In genomic region chr12:131919366-131920156, GRCh38 we compare ENCODE assay signal across 18 cellular contexts. TPM values are rescaled to one million over a fixed set of nuclear protein-coding genes. Genes with fewer than 3 reads are reported as not detected.
A peak's percentile ranks its signal among the peaks of the same experiment; 100 is the strongest.
DNase-seq lines count a peak whose midpoint lies in the region; ATAC-seq, FAIRE-seq and TF ChIP-seq lines count a peak whose summit lies in the region.
"Had no signal": no experiment of that assay in that cellular context is flagged by ENCODE, and none has a peak within 500 bp of the region (broad histone marks: within the 10 kb centered on the region; RNA-seq: fewer than 3 reads in every experiment).

No MANE protein-coding gene starts in this region.

- no peak overlapping the region for H3K4me3 ChIP-seq in A549
- no peak overlapping the region for H3K4me3 ChIP-seq in RWPE2 (ENCODE audit: severe bottlenecking)
- H3K4me3 ChIP-seq in HepG2 (replicated peaks in 1 of 3; ENCODE audit: insufficient read depth in 1 of 3, low read depth in 2 of 3, low read length in 3 of 3) = no peak overlapping the region
- H3K4me3 ChIP-seq: BLaER1 treated with 17β-estradiol and CSF1 and Interleukin-3, amounts not matched to agents 10 nM and 100 nM; GM23248; SJSA1 had no signal

- POLR2A ChIA-PET in A549 (lab: Yijun Ruan, JAX) (no interaction called here), HepG2 (lab: Yijun Ruan, JAX) (no interaction called here)

- no peak overlapping the region for H3K27ac Mint-ChIP-seq in stimulated activated naive B cell treated with anti-CD40 and anti-IgM and Interleukin-4, amounts not matched to agents 10 μg/mL and 1 μg/mL and 100 μg/mL, for 72 hours
- H3K27ac Mint-ChIP-seq: CD8-positive, alpha-beta memory T cell had no signal

- H3K4me3 Mint-ChIP-seq in stimulated activated naive B cell treated with anti-CD40 and anti-IgM and Interleukin-4, amounts not matched to agents 10 μg/mL and 1 μg/mL and 100 μg/mL, for 72 hours = no peak overlapping the region
- H3K4me3 Mint-ChIP-seq: CD8-positive, alpha-beta memory T cell had no signal

- H3K9ac ChIP-seq in HepG2 (ENCODE audit: insufficient read depth, low read depth, low read length) = no peak overlapping the region
- H3K9ac ChIP-seq: BLaER1 treated with 17β-estradiol and CSF1 and Interleukin-3, amounts not matched to agents 10 nM and 100 nM; GM23248 had no signal

- peak in 1 of 2 experiments; percentile 2; a peak in 3 of 6 replicates for ATAC-seq in A549
- 0 out of 3 replicates have a peak, but pooled peaks have one; percentile 7 for ATAC-seq in RWPE2 (ENCODE audit: low read depth)
- no peak; the same call in 1 of the 3 replicates for ATAC-seq in HepG2
- ATAC-seq in HG03378 (IDR thresholded peaks at IDR 0.05; ENCODE audit: unreplicated experiment) = no peak
- ATAC-seq in stimulated activated naive B cell treated with anti-CD40 and anti-IgM and Interleukin-4, amounts not matched to agents 10 μg/mL and 1 μg/mL and 100 μg/mL, for 72 hours (replicated peaks) = no peak
- no peak for ATAC-seq in HG03280 (IDR thresholded peaks at IDR 0.05; ENCODE audit: unreplicated experiment)

- H3K4me1 Mint-ChIP-seq in stimulated activated naive B cell treated with anti-CD40 and anti-IgM and Interleukin-4, amounts not matched to agents 10 μg/mL and 1 μg/mL and 100 μg/mL, for 72 hours = peaks cover 11 to 18% of the 10 kb centered on the region in 2 donors

- no peaks in the 10 kb centered on the region for H3K9me3 ChIP-seq in A549
- no peaks in the 10 kb centered on the region for H3K9me3 ChIP-seq in RWPE2 (ENCODE audit: severe bottlenecking)
- no peaks in the 10 kb centered on the region for H3K9me3 ChIP-seq in HepG2 (ENCODE audit: low read length)
- H3K9me3 ChIP-seq: BLaER1 treated with 17β-estradiol and CSF1 and Interleukin-3, amounts not matched to agents 10 nM and 100 nM; SJSA1 had no signal

- no peak overlapping the region for H3K27ac ChIP-seq in A549
- no peak overlapping the region for H3K27ac ChIP-seq in RWPE2 (ENCODE audit: poor library complexity, severe bottlenecking)
- H3K27ac ChIP-seq in HepG2 (ENCODE audit: extremely low read length, insufficient read depth, low read length) = no peak overlapping the region
- H3K27ac ChIP-seq: BLaER1 treated with 17β-estradiol and CSF1 and Interleukin-3, amounts not matched to agents 10 nM and 100 nM; GM23248; SJSA1 had no signal

- intact Hi-C loops in HepG2 (cut with micrococcal nuclease; ENCODE audit: unreplicated experiment) = loop anchor here (10.0 kb wide), 1 partner anchor 85 kb away; no protein-coding TSS in a partner anchor

- FAIRE-seq in A549 (lab: Jason Lieb, UNC) (no peak), HepG2 (lab: Jason Lieb, UNC) (no peak)
- FAIRE-seq: D721Med had no signal

- no TSS peak for BruUV-seq in HepG2 (replicated peaks; lab: Mats Ljungman, UMichigan)

- CTCF ChIA-PET in A549 (lab: Yijun Ruan, JAX) (interaction anchor here (0.6 to 1.2 kb wide), 2 partner anchors 18 to 68 kb away, joined by 4 to 5 read pairs; no protein-coding TSS in a partner anchor), HepG2 (lab: Yijun Ruan, JAX; ENCODE audit: low intra/inter-chr PET ratio, low total read pairs) (no interaction called here)

- TF ChIP-seq RAD21 in A549 (conservative IDR thresholded peaks at IDR 0.05 in 1 of 2, IDR thresholded peaks at IDR 0.05 in 1 of 2) = no peak
- TF ChIP-seq RAD21 in HepG2 (CRISPR knock-in tag; IDR thresholded peaks at IDR 0.05) = no peak

- no peaks in the 10 kb centered on the region for H3K9me3 Mint-ChIP-seq in stimulated activated naive B cell treated with anti-CD40 and anti-IgM and Interleukin-4, amounts not matched to agents 10 μg/mL and 1 μg/mL and 100 μg/mL, for 72 hours
- H3K9me3 Mint-ChIP-seq: CD8-positive, alpha-beta memory T cell had no signal

- TF ChIP-seq POLR2A in A549 (IDR thresholded peaks at IDR 0.05; ENCODE audit: low read length) (no peak), HepG2 (IDR thresholded peaks at IDR 0.05; ENCODE audit: insufficient read depth in 1 of 2, low read depth in 2 of 2, low read length in 2 of 2) (peak in 1 of 2 experiments; percentile 43; a peak in 1 of 4 replicates)

- no peaks in the 10 kb centered on the region for H4K20me1 ChIP-seq in HepG2 (ENCODE audit: insufficient read depth, low read length)

- no peak overlapping the region for H2AFZ ChIP-seq in HepG2 (ENCODE audit: low read length)
- H2AFZ ChIP-seq: GM23248 had no signal

- H3K27me3 Mint-ChIP-seq in stimulated activated naive B cell treated with anti-CD40 and anti-IgM and Interleukin-4, amounts not matched to agents 10 μg/mL and 1 μg/mL and 100 μg/mL, for 72 hours = no peaks in the 10 kb centered on the region
- H3K27me3 Mint-ChIP-seq: CD8-positive, alpha-beta memory T cell had no signal

- H3K4me1 ChIP-seq in A549 (no peaks in the 10 kb centered on the region), RWPE2 (ENCODE audit: insufficient read depth, poor library complexity, severe bottlenecking) (no peaks in the 10 kb centered on the region), HepG2 (ENCODE audit: insufficient read depth, low read length) (no peaks in the 10 kb centered on the region)
- H3K4me1 ChIP-seq: SJSA1 had no signal

- H3K27me3 ChIP-seq in RWPE2 (ENCODE audit: insufficient read depth, poor library complexity, severe bottlenecking) = no peaks in the 10 kb centered on the region
- no peaks in the 10 kb centered on the region for H3K27me3 ChIP-seq in HepG2 (ENCODE audit: control insufficient read depth in 1 of 2, insufficient read depth in 2 of 2, low read length in 2 of 2)
- H3K27me3 ChIP-seq: SJSA1 had no signal

- TF ChIP-seq EP300 in A549 (IDR thresholded peaks at IDR 0.05) = no peak
- TF ChIP-seq EP300 in HepG2 (IDR thresholded peaks at IDR 0.05; ENCODE audit: low read depth in 2 of 2, low read length in 2 of 2) = no peak
- TF ChIP-seq EP300 in HepG2 (CRISPR knock-in tag; IDR thresholded peaks at IDR 0.05; ENCODE audit: borderline replicate concordance) = no peak

- H3K36me3 ChIP-seq in RWPE2 (ENCODE audit: low read depth) (peaks cover 6% of the 10 kb centered on the region; the same call in 1 of the 2 replicates), HepG2 (replicated peaks in 1 of 2; ENCODE audit: control insufficient read depth in 1 of 2, insufficient read depth in 2 of 2, low read length in 2 of 2) (peaks cover 9 to 30% of the 10 kb centered on the region in 2 experiments; a peak in 4 of 5 replicates)

- H3K4me2 ChIP-seq in A549 (no peak overlapping the region), HepG2 (ENCODE audit: low read depth, low read length) (no peak overlapping the region)
- H3K4me2 ChIP-seq: BLaER1 treated with 17β-estradiol and CSF1 and Interleukin-3, amounts not matched to agents 10 nM and 100 nM had no signal

- no peak for TF ChIP-seq CTCF in A549 (IDR thresholded peaks at IDR 0.05)
- no peak for TF ChIP-seq CTCF in GM10266 (IDR thresholded peaks at IDR 0.05; ENCODE audit: control insufficient read depth, insufficient read depth, low read depth, missing control alignments)
- no peak for TF ChIP-seq CTCF in RWPE2 (IDR thresholded peaks at IDR 0.05; ENCODE audit: poor library complexity, severe bottlenecking)
- no peak for TF ChIP-seq CTCF in HepG2 (CRISPR knock-in tag; IDR thresholded peaks at IDR 0.05)

- WGBS in A549 (ENCODE audit: missing lambda C conversion rate) = 89% methylated on average over 29 of the region's 37 CpGs
- 63% methylated on average over 8 of the region's 37 CpGs for WGBS in HepG2 (ENCODE audit: low lambda C conversion rate)

- in situ Hi-C loops in HepG2 (cut with HindIII; ENCODE audit: extremely low pct_ligation_motif_present, low pct_unique_long_range_greater_than_20kb) = no loop called here

- no peaks in the 10 kb centered on the region for H3K79me2 ChIP-seq in HepG2 (ENCODE audit: insufficient read depth, low read length)

- DNase-seq in A549 (ENCODE audit: low read depth in 1 of 2, low spot score in 1 of 2) (no peak), GM10266 (ENCODE audit: extremely low spot score) (peak; percentile 27), RWPE2 (ENCODE audit: low spot score) (no peak), HepG2 (ENCODE audit: low spot score) (no peak), D341Med (ENCODE audit: low spot score) (no peak)
- no peak for DNase-seq in stimulated activated naive B cell treated with anti-CD40 and anti-IgM and Interleukin-4, amounts not matched to agents 10 μg/mL and 1 μg/mL and 100 μg/mL, for 72 hours
- DNase-seq: CD8-positive, alpha-beta memory T cell; DMS79; GM23248; NCI-H1417; NCI-H1930; NCI-H345; NCI-H524 treated with DMSO at 0.1 percent for 48 hours had no signal

- H3K36me3 Mint-ChIP-seq in stimulated activated naive B cell treated with anti-CD40 and anti-IgM and Interleukin-4, amounts not matched to agents 10 μg/mL and 1 μg/mL and 100 μg/mL, for 72 hours = peaks cover 11 to 19% of the 10 kb centered on the region in 2 donors

RNA-seq across cellular contexts. Expression of gene PUS1, which starts 9.5 kb away (rescaled TPM):
- polyA plus RNA-seq in A549 (2011; rRNA removed) (47.9 and 62.8 TPM in 2 replicates), A549 (2017; fragmentation: RNase III; extraction: RNeasy Plus Mini Kit Qiagen cat#74134 plus additional on column Dnase treatment) (50.3 to 55.0 TPM (median 51.1 TPM) in 3 replicates), HepG2 (2011; rRNA removed) (19.2 and 28.3 TPM in 2 replicates)
- polyA plus RNA-seq in A549 (2012; cell fraction: cytosol; rRNA removed) = 173 and 184 TPM in 2 replicates
- polyA plus RNA-seq in A549 (2012; cell fraction: nucleus; rRNA removed) = 253 and 289 TPM in 2 replicates
- 50.5 and 54.5 TPM in 2 replicates for polyA minus RNA-seq in A549 (2011; rRNA and poly(A)+ RNA removed)
- 23.5 and 24.7 TPM in 2 replicates for total RNA-seq in HepG2 (2016; rRNA removed; fragmentation: Illumina TruSeq; extraction: Trizol)
- total RNA-seq in HepG2 (2016; cell fraction: cytosol; rRNA removed; fragmentation: Illumina TruSeq; extraction: Trizol; ENCODE audit: low read depth) = 6.6 and 7.1 TPM in 2 replicates
- 21.9 and 25.6 TPM in 2 replicates for total RNA-seq in HepG2 (2016; cell fraction: insoluble cytoplasmic fraction; rRNA removed; fragmentation: Illumina TruSeq; extraction: Trizol)
- 11.7 and 15.8 TPM in 2 replicates for total RNA-seq in HepG2 (2016; cell fraction: membrane; rRNA removed; fragmentation: Illumina TruSeq; extraction: Trizol)
- 22.3 and 22.5 TPM in 2 replicates for total RNA-seq in HepG2 (2016; cell fraction: nucleus; rRNA removed; fragmentation: Illumina TruSeq; extraction: Trizol)
- 18.9 and 22.1 TPM in 2 replicates for polyA plus RNA-seq in HepG2 (2011; cell fraction: cytosol; rRNA removed)
- polyA plus RNA-seq in HepG2 (2011; cell fraction: nucleus; rRNA removed) = 51.5 and 61.7 TPM in 2 replicates
- 16.6 and 23.7 TPM in 2 replicates for polyA plus RNA-seq in HepG2 (2012)
- 6.6 and 8.0 TPM in 2 replicates for polyA plus RNA-seq in HepG2 (2016; cell fraction: cytosol; fragmentation: Illumina TruSeq; extraction: Trizol; ENCODE audit: low read depth)
- 37.8 and 38.4 TPM in 2 replicates for polyA plus RNA-seq in HepG2 (2016; cell fraction: insoluble cytoplasmic fraction; fragmentation: Illumina TruSeq; extraction: Trizol; ENCODE audit: low read depth)
- 14.2 and 18.7 TPM in 2 replicates for polyA plus RNA-seq in HepG2 (2016; cell fraction: membrane; fragmentation: Illumina TruSeq; extraction: Trizol; ENCODE audit: low read depth)
- 70.5 and 72.7 TPM in 2 replicates for polyA plus RNA-seq in HepG2 (2016; cell fraction: nucleus; fragmentation: Illumina TruSeq; extraction: Trizol; ENCODE audit: insufficient read depth, low read depth)
- 26.1 and 71.1 TPM in 2 replicates for polyA minus RNA-seq in HepG2 (2011; rRNA and poly(A)+ RNA removed; ENCODE audit: low replicate concordance)
- 10.4 and 12.3 TPM in 2 replicates for polyA minus RNA-seq in HepG2 (2011; cell fraction: cytosol; rRNA and poly(A)+ RNA removed)
- polyA minus RNA-seq in HepG2 (2011; cell fraction: nucleus; rRNA and poly(A)+ RNA removed) = 31.2 and 34.2 TPM in 2 replicates

RNA-seq across cellular contexts. Expression of gene ULK1, which starts 25.1 kb away (rescaled TPM):
- polyA plus RNA-seq in A549 (2011; rRNA removed) (15.1 and 18.4 TPM in 2 replicates), A549 (2017; fragmentation: RNase III; extraction: RNeasy Plus Mini Kit Qiagen cat#74134 plus additional on column Dnase treatment) (37.7 to 49.2 TPM (median 46.2 TPM) in 3 replicates), HepG2 (2011; rRNA removed) (10.1 and 13.9 TPM in 2 replicates)
- 43.7 and 65.4 TPM in 2 replicates for polyA plus RNA-seq in A549 (2012; cell fraction: cytosol; rRNA removed)
- polyA plus RNA-seq in A549 (2012; cell fraction: nucleus; rRNA removed) = 271 and 363 TPM in 2 replicates
- polyA minus RNA-seq in A549 (2011; rRNA and poly(A)+ RNA removed) = 13.4 and 13.5 TPM in 2 replicates
- 1.7 and 2.8 TPM in 2 replicates for total RNA-seq in HepG2 (2016; rRNA removed; fragmentation: Illumina TruSeq; extraction: Trizol)
- total RNA-seq in HepG2 (2016; cell fraction: cytosol; rRNA removed; fragmentation: Illumina TruSeq; extraction: Trizol; ENCODE audit: low read depth) = 1.9 and 2.4 TPM in 2 replicates
- total RNA-seq in HepG2 (2016; cell fraction: insoluble cytoplasmic fraction; rRNA removed; fragmentation: Illumina TruSeq; extraction: Trizol) = 1.6 and 3.3 TPM in 2 replicates
- 1.7 and 2.8 TPM in 2 replicates for total RNA-seq in HepG2 (2016; cell fraction: membrane; rRNA removed; fragmentation: Illumina TruSeq; extraction: Trizol)
- total RNA-seq in HepG2 (2016; cell fraction: nucleus; rRNA removed; fragmentation: Illumina TruSeq; extraction: Trizol) = 4.9 and 6.0 TPM in 2 replicates
- 2.2 and 3.2 TPM in 2 replicates for polyA plus RNA-seq in HepG2 (2011; cell fraction: cytosol; rRNA removed)
- 132 and 157 TPM in 2 replicates for polyA plus RNA-seq in HepG2 (2011; cell fraction: nucleus; rRNA removed)
- polyA plus RNA-seq in HepG2 (2012) = 16.0 and 35.4 TPM in 2 replicates
- 0.21 and 0.24 TPM in 2 replicates for polyA plus RNA-seq in HepG2 (2016; cell fraction: cytosol; fragmentation: Illumina TruSeq; extraction: Trizol; ENCODE audit: low read depth)
- polyA plus RNA-seq in HepG2 (2016; cell fraction: insoluble cytoplasmic fraction; fragmentation: Illumina TruSeq; extraction: Trizol; ENCODE audit: low read depth) = 3.6 and 5.0 TPM in 2 replicates
- polyA plus RNA-seq in HepG2 (2016; cell fraction: membrane; fragmentation: Illumina TruSeq; extraction: Trizol; ENCODE audit: low read depth) = 0.60 and 0.72 TPM in 2 replicates
- polyA plus RNA-seq in HepG2 (2016; cell fraction: nucleus; fragmentation: Illumina TruSeq; extraction: Trizol; ENCODE audit: insufficient read depth, low read depth) = 27.6 and 31.1 TPM in 2 replicates
- 11.3 and 13.5 TPM in 2 replicates for polyA minus RNA-seq in HepG2 (2011; rRNA and poly(A)+ RNA removed; ENCODE audit: low replicate concordance)
- polyA minus RNA-seq in HepG2 (2011; cell fraction: cytosol; rRNA and poly(A)+ RNA removed) = 7.8 and 10.2 TPM in 2 replicates
- 15.5 and 17.8 TPM in 2 replicates for polyA minus RNA-seq in HepG2 (2011; cell fraction: nucleus; rRNA and poly(A)+ RNA removed)

RNA-seq across cellular contexts. Expression of gene EP400, which starts 30.2 kb away (rescaled TPM):
- 9.7 and 18.5 TPM in 2 replicates for polyA plus RNA-seq in A549 (2011; rRNA removed)
- 9.4 and 11.5 TPM in 2 replicates for polyA plus RNA-seq in A549 (2012; cell fraction: cytosol; rRNA removed)
- 35.1 and 46.1 TPM in 2 replicates for polyA plus RNA-seq in A549 (2012; cell fraction: nucleus; rRNA removed)
- polyA plus RNA-seq in A549 (2017; fragmentation: RNase III; extraction: RNeasy Plus Mini Kit Qiagen cat#74134 plus additional on column Dnase treatment) = 14.9 to 18.0 TPM (median 15.2 TPM) in 3 replicates
- polyA minus RNA-seq in A549 (2011; rRNA and poly(A)+ RNA removed) = 21.2 and 25.8 TPM in 2 replicates
- 5.0 and 8.4 TPM in 2 replicates for total RNA-seq in HepG2 (2016; rRNA removed; fragmentation: Illumina TruSeq; extraction: Trizol)
- total RNA-seq in HepG2 (2016; cell fraction: cytosol; rRNA removed; fragmentation: Illumina TruSeq; extraction: Trizol; ENCODE audit: low read depth) = 4.7 TPM in 2 replicates
- 3.7 and 7.0 TPM in 2 replicates for total RNA-seq in HepG2 (2016; cell fraction: insoluble cytoplasmic fraction; rRNA removed; fragmentation: Illumina TruSeq; extraction: Trizol)
- 6.0 and 6.1 TPM in 2 replicates for total RNA-seq in HepG2 (2016; cell fraction: membrane; rRNA removed; fragmentation: Illumina TruSeq; extraction: Trizol)
- total RNA-seq in HepG2 (2016; cell fraction: nucleus; rRNA removed; fragmentation: Illumina TruSeq; extraction: Trizol) = 13.3 and 16.0 TPM in 2 replicates
- polyA plus RNA-seq in HepG2 (2011; rRNA removed) = 4.2 and 4.9 TPM in 2 replicates
- polyA plus RNA-seq in HepG2 (2011; cell fraction: cytosol; rRNA removed) = 2.4 and 3.4 TPM in 2 replicates
- polyA plus RNA-seq in HepG2 (2011; cell fraction: nucleus; rRNA removed) = 23.5 and 23.6 TPM in 2 replicates
- 16.1 and 16.9 TPM in 2 replicates for polyA plus RNA-seq in HepG2 (2012)
- 1.1 TPM in 2 replicates for polyA plus RNA-seq in HepG2 (2016; cell fraction: cytosol; fragmentation: Illumina TruSeq; extraction: Trizol; ENCODE audit: low read depth)
- polyA plus RNA-seq in HepG2 (2016; cell fraction: insoluble cytoplasmic fraction; fragmentation: Illumina TruSeq; extraction: Trizol; ENCODE audit: low read depth) = 11.0 and 15.9 TPM in 2 replicates
- polyA plus RNA-seq in HepG2 (2016; cell fraction: membrane; fragmentation: Illumina TruSeq; extraction: Trizol; ENCODE audit: low read depth) = 2.6 and 2.7 TPM in 2 replicates
- 43.2 and 47.1 TPM in 2 replicates for polyA plus RNA-seq in HepG2 (2016; cell fraction: nucleus; fragmentation: Illumina TruSeq; extraction: Trizol; ENCODE audit: insufficient read depth, low read depth)
- 7.5 and 11.1 TPM in 2 replicates for polyA minus RNA-seq in HepG2 (2011; rRNA and poly(A)+ RNA removed; ENCODE audit: low replicate concordance)
- polyA minus RNA-seq in HepG2 (2011; cell fraction: cytosol; rRNA and poly(A)+ RNA removed) = 7.5 and 8.3 TPM in 2 replicates
- 16.2 and 18.8 TPM in 2 replicates for polyA minus RNA-seq in HepG2 (2011; cell fraction: nucleus; rRNA and poly(A)+ RNA removed)

Comparison
In these comparisons a context has a peak if more than half of its experiments do, and no peak if none do; other contexts are left out.
1. Of the 38 proteins assayed by ChIP-seq in both HepG2 and A549: peak only in HepG2: none; only in A549: POLR2AphosphoS2; in both: none; in neither: 36; mixed calls (peak in some experiments, not most) for 1.